15 cellular contexts compared by ENCODE assay signal in genomic region chr6:148289153-148289552, GRCh38.
"Had no signal": no experiment of that assay in that cellular context is flagged by ENCODE, and none has a peak within 500 bp of the region (broad histone marks: within the 10 kb centered on the region; RNA-seq: fewer than 3 reads in every experiment).

No MANE protein-coding gene starts in this region.

- H3K27ac Mint-ChIP-seq: activated CD8-positive, alpha-beta T cell treated with anti-CD3 and anti-CD28 coated beads for 36 hours; activated naive CD4-positive, alpha-beta T cell treated with anti-CD3 and anti-CD28 coated beads, Interleukin-2, amount 50 U/mL, for 72 hours; T-helper 17 cell had no signal

- DNase-seq: activated CD4-positive, alpha-beta T cell treated with anti-CD3 and anti-CD28 coated beads for 4 hours; activated CD8-positive, alpha-beta T cell treated with anti-CD3 and anti-CD28 coated beads for 36 hours; activated gamma-delta T cell; activated T-cell treated with anti-CD3 and anti-CD28 coated beads, Interleukin-2, amount 50 U/mL, for 48 hours; central memory CD4-positive, alpha-beta T cell; hypothalamus; kidney; left lung; mesendoderm; ovary; stimulated activated CD4-positive, alpha-beta T cell treated with anti-CD3 and anti-CD28 coated beads, Interleukin-4, amount 100 ng/mL, for 24 hours; stimulated activated naive CD4-positive, alpha-beta T cell; T-helper 17 cell had no signal

- H3K36me3 Mint-ChIP-seq: activated naive CD4-positive, alpha-beta T cell treated with anti-CD3 and anti-CD28 coated beads, Interleukin-2, amount 50 U/mL, for 72 hours had no signal

- H3K27me3 ChIP-seq: left lung, ovary had no signal

- H3K36me3 ChIP-seq: left lung, ovary had no signal

- H3K4me1 ChIP-seq: left lung had no signal

- H3K9me3 ChIP-seq: left lung, ovary had no signal

- H3K4me3 Mint-ChIP-seq: activated CD8-positive, alpha-beta T cell treated with anti-CD3 and anti-CD28 coated beads for 36 hours; neural crest cell; T-helper 17 cell had no signal

- H3K9me3 Mint-ChIP-seq: activated CD8-positive, alpha-beta T cell treated with anti-CD3 and anti-CD28 coated beads for 36 hours; activated naive CD4-positive, alpha-beta T cell treated with anti-CD3 and anti-CD28 coated beads, Interleukin-2, amount 50 U/mL, for 72 hours; neural crest cell had no signal

- H3K4me3 ChIP-seq: left lung, ovary had no signal

- H3K27ac ChIP-seq: left lung, ovary had no signal

- H3K4me1 Mint-ChIP-seq: T-helper 17 cell had no signal

- ATAC-seq: activated CD8-positive, alpha-beta T cell treated with anti-CD3 and anti-CD28 coated beads for 36 hours; activated naive CD4-positive, alpha-beta T cell treated with anti-CD3 and anti-CD28 coated beads, Interleukin-2, amount 50 U/mL, for 72 hours; left lung; T-helper 17 cell had no signal
